Comparison of ENCODE assay signal across 24 cellular contexts in genomic region chr18:49553003-49553402, GRCh38. TPM values are rescaled to one million over a fixed set of nuclear protein-coding genes. Genes with fewer than 3 reads are reported as not detected.
"Had no signal": no experiment of that assay in that cellular context is flagged by ENCODE, and none has a peak within 500 bp of the region (broad histone marks: within the 10 kb centered on the region; RNA-seq: fewer than 3 reads in every experiment).

No MANE protein-coding gene starts in this region.

- H3K9me3 ChIP-seq: colonic mucosa, esophagus muscularis mucosa, gastroesophageal sphincter, heart left ventricle, lower lobe of right lung, mucosa of descending colon had no signal

- ATAC-seq: effector memory CD8-positive, alpha-beta T cell; foreskin keratinocyte; gastroesophageal sphincter; heart left ventricle; left colon; left lobe of liver; left ventricle myocardium superior; lower lobe of right lung; mucosa of descending colon had no signal

- FAIRE-seq: endothelial cell of umbilical vein, frontal cortex, kidney had no signal

- H3K27ac ChIP-seq: colonic mucosa, esophagus muscularis mucosa, foreskin keratinocyte, gastroesophageal sphincter, heart left ventricle, hepatocyte, lower lobe of right lung had no signal

- H3K27ac Mint-ChIP-seq: dendritic cell treated with granulocyte-macrophage colony-stimulating factor and Interleukin-4, amounts not matched to agents 40 ng/mL and 50 ng/mL, for 4 days; effector memory CD8-positive, alpha-beta T cell; immature natural killer cell; mesothelial cell of epicardium; naive B cell had no signal

- H3K4me1 ChIP-seq: colonic mucosa, esophagus muscularis mucosa, gastroesophageal sphincter, heart left ventricle, lower lobe of right lung had no signal

- H3K4me3 Mint-ChIP-seq: dendritic cell treated with granulocyte-macrophage colony-stimulating factor and Interleukin-4, amounts not matched to agents 40 ng/mL and 50 ng/mL, for 4 days; effector memory CD8-positive, alpha-beta T cell; immature natural killer cell; mesothelial cell of epicardium; naive B cell had no signal

- H3K36me3 Mint-ChIP-seq: immature natural killer cell, mesothelial cell of epicardium had no signal

- H3K4me3 ChIP-seq: colonic mucosa, esophagus muscularis mucosa, gastroesophageal sphincter, heart left ventricle, hepatocyte, lower lobe of right lung, mucosa of descending colon had no signal

- H3K36me3 ChIP-seq: colonic mucosa, esophagus muscularis mucosa, gastroesophageal sphincter, heart left ventricle, lower lobe of right lung had no signal

- H3K27me3 ChIP-seq: colonic mucosa, foreskin keratinocyte, hepatocyte had no signal

- H3K9me3 Mint-ChIP-seq: dendritic cell treated with granulocyte-macrophage colony-stimulating factor and Interleukin-4, amounts not matched to agents 40 ng/mL and 50 ng/mL, for 4 days; effector memory CD8-positive, alpha-beta T cell; immature natural killer cell had no signal

- DNase-seq: colonic mucosa; cortex of kidney; effector CD8-positive, alpha-beta T cell; effector memory CD8-positive, alpha-beta T cell; foreskin keratinocyte; heart left ventricle; hypothalamus; immature natural killer cell; kidney; kidney glomerular epithelial cell; left colon; left ventricle myocardium superior; lower lobe of right lung; mesenchymal stem cell; mucosa of descending colon; naive B cell had no signal

- H3K4me1 Mint-ChIP-seq: immature natural killer cell, naive B cell had no signal

RNA-seq across cellular contexts. Expression of gene LIPG, which starts 8.9 kb away (rescaled TPM):
- total RNA-seq: left ventricle myocardium superior had no signal
- polyA plus RNA-seq: immature natural killer cell had no signal
